17 cellular contexts compared by ENCODE assay signal in the genomic region with DNA sequence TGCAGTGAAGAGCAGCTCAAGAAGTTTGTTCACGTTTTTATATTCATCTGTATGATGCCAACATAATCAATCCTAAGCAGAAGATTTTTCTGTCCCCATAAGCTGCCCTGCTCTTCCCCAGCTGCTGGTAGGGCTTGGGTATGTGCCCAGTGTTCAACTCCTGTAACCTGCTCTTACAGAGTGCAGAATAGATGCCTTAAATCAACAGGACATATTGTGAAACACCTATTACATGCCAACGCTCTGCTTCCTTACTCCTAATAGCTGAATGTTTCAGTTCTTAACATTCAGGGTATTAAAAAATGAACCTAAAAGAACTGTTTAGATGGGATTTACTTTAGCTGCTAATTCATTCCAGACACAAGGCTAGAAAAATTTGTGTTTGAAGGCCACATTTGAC.
DNase-seq lines count a peak whose midpoint lies in the region; ATAC-seq and TF ChIP-seq lines count a peak whose summit lies in the region.
"Had no signal": no experiment of that assay in that cellular context is flagged by ENCODE, and none has a peak within 500 bp of the region (broad histone marks: within the 10 kb centered on the region; RNA-seq: fewer than 3 reads in every experiment).

No MANE protein-coding gene starts in this region.

- no peaks in the 10 kb centered on the region for H3K9me3 ChIP-seq in lower lobe of right lung

- peak overlapping the region; percentile 76 for H3K27ac ChIP-seq in lower lobe of right lung
- H3K27ac ChIP-seq: skin epidermis had no signal

- no peaks in the 10 kb centered on the region for H3K27me3 ChIP-seq in lower lobe of right lung (ENCODE audit: low read depth)

- intact Hi-C loops in Right ventricle myocardium superior (cut with DNase I) (no loop called here), cardiac septum (cut with DNase I) (loop anchor here (5.0 kb wide), 1 partner anchor 59 kb away; no protein-coding TSS in a partner anchor), lower lobe of right lung (cut with DNase I) (no loop called here)

- H3K4me3 ChIP-seq in fibroblast of pulmonary artery (replicated peaks; ENCODE audit: low read depth, low read length) (no peak overlapping the region), lower lobe of right lung (no peak overlapping the region)
- H3K4me3 ChIP-seq: skin epidermis had no signal

- peak; percentile 84 for ATAC-seq in Right ventricle myocardium superior (ENCODE audit: poor library complexity)
- ATAC-seq in lower lobe of right lung: peak; percentile 88 to 91
- no peak for ATAC-seq in GM21528 (IDR thresholded peaks at IDR 0.05; ENCODE audit: low FRiP score, unreplicated experiment)
- no peak for ATAC-seq in HG03025 (IDR thresholded peaks at IDR 0.05; ENCODE audit: low FRiP score, unreplicated experiment)
- ATAC-seq: stimulated activated memory B cell treated with anti-CD40 and anti-IgM and Interleukin-4, amounts not matched to agents 10 μg/mL and 1 μg/mL and 100 μg/mL, for 72 hours had no signal

- H3K4me1 ChIP-seq in lower lobe of right lung: peaks cover 19% of the 10 kb centered on the region

- TF ChIP-seq CTCF in fibroblast of pulmonary artery (IDR thresholded peaks at IDR 0.05; ENCODE audit: low read length, missing control alignments) (no peak), lower lobe of right lung (IDR thresholded peaks at IDR 0.05) (no peak)

- H3K36me3 ChIP-seq in lower lobe of right lung: no peaks in the 10 kb centered on the region

- DNase-seq in Right ventricle myocardium superior: no peak
- no peak for DNase-seq in cardiac septum (ENCODE audit: low spot score)
- peak; percentile 64 for DNase-seq in fibroblast of pulmonary artery (ENCODE audit: low read depth)
- no peak for DNase-seq in lower lobe of right lung
- DNase-seq in NCI-H526 treated with DMSO at 0.1 percent for 48 hours (lab: John Stamatoyannopoulos, UW): no peak
- DNase-seq in amniotic stem cell (lab: John Stamatoyannopoulos, UW): no peak
- DNase-seq: activated B cell treated with CpG ODN at 0.5 μM for 24 hours, foreskin melanocyte, mesendoderm, NCI-H187 treated with DMSO at 0.1 percent for 48 hours, NCI-H524 treated with DMSO at 0.1 percent for 48 hours, T-helper 1 cell, trophoblast cell had no signal

Comparison
In these comparisons a context has a peak if more than half of its experiments do, and no peak if none do; other contexts are left out.
1. ATAC-seq: peak in Right ventricle myocardium superior (single experiment) and lower lobe of right lung (2 of 2); none in GM21528 (single experiment) and HG03025 (single experiment).